ENCODE assay signal across 8 cellular contexts in genomic region chr9:41064125-41064795, GRCh38.
DNase-seq lines count a peak whose midpoint lies in the region; ATAC-seq, FAIRE-seq and TF ChIP-seq lines count a peak whose summit lies in the region.
"Not testable (repeated sequence)": the region's sequence is repeated elsewhere in the genome, so short reads cannot be mapped to it uniquely, and the experiment has no call there.

No MANE protein-coding gene starts in this region.

- FAIRE-seq in H1 (lab: Jason Lieb, UNC): not testable (repeated sequence)

- not testable (repeated sequence) for H3K14ac ChIP-seq in H1 (ENCODE audit: insufficient read length); mesenchymal stem cell (ENCODE audit: low read length in 2 of 2)

- TF ChIP-seq POLR2A in H1 (IDR thresholded peaks at IDR 0.05; ENCODE audit: control extremely low read depth in 1 of 2, low read depth in 2 of 2, low read length in 2 of 2): not testable (repeated sequence)

- not testable (repeated sequence) for H3K9me3 ChIP-seq in Panc1 (ENCODE audit: control insufficient read depth, insufficient read depth, low read depth, low read length); H1 (ENCODE audit: insufficient read depth in 2 of 2, low read depth in 1 of 2, low read length in 1 of 2); mesenchymal stem cell (ENCODE audit: control insufficient read depth, low read length)

- H2BK20ac ChIP-seq in H1 (ENCODE audit: low read length): not testable (repeated sequence)

- not testable (repeated sequence) for H3K56ac ChIP-seq in H1 (replicated peaks; ENCODE audit: insufficient read length, low read depth, low read length)

- intact Hi-C loops in Panc1 (cut with micrococcal nuclease; ENCODE audit: unreplicated experiment): not testable (repeated sequence)

- H2AK5ac ChIP-seq in H1 (ENCODE audit: low read depth, low read length); mesenchymal stem cell (ENCODE audit: low read length, severe bottlenecking): not testable (repeated sequence)

- DNase-seq in Panc1 (ENCODE audit: low read depth, low spot score); H1 (ENCODE audit: low read depth in 1 of 2, low spot score in 2 of 2): not testable (repeated sequence)
- DNase-seq in activated T-cell treated with anti-CD3 and anti-CD28 coated beads, Interleukin-2, amount 50 U/mL, for 48 hours: peak; percentile 40 to 50
- DNase-seq in mesenchymal stem cell: peak; percentile 59
- DNase-seq in stimulated activated naive CD8-positive, alpha-beta T cell treated with anti-CD3 and anti-CD28 coated beads, Interleukin-15, Interleukin-2, amounts not matched to agents 100 U/mL and 50 U/mL, for 24 hours: peak; percentile 33

- not testable (repeated sequence) for H3K4me3 ChIP-seq in Panc1 (ENCODE audit: low read depth in 2 of 2, low read length in 2 of 2); H1 (ENCODE audit: extremely low read depth in 1 of 4, insufficient read depth in 2 of 4, low read depth in 3 of 4, low read length in 4 of 4); mesenchymal stem cell (ENCODE audit: insufficient read depth in 1 of 2, low read depth in 1 of 2, low read length in 2 of 2)

- H2AFZ ChIP-seq in H1 (ENCODE audit: low read length); mesenchymal stem cell (ENCODE audit: low read depth, low read length): not testable (repeated sequence)

- not testable (repeated sequence) for H2BK15ac ChIP-seq in H1 (ENCODE audit: low read length); mesenchymal stem cell (ENCODE audit: low read depth, poor library complexity, severe bottlenecking)

- not testable (repeated sequence) for BruUV-seq in Panc1 (replicated peaks; lab: Mats Ljungman, UMichigan)

- POLR2A ChIA-PET in Panc1 (lab: Charles Lee); H1 (lab: Charles Lee; ENCODE audit: partially characterized antibody): not testable (repeated sequence)

- CTCF ChIA-PET in Panc1 (lab: Charles Lee); H1 (lab: Charles Lee; ENCODE audit: partially characterized antibody): not testable (repeated sequence)

- not testable (repeated sequence) for H4K20me1 ChIP-seq in H1 (replicated peaks in 1 of 2; ENCODE audit: control insufficient read depth in 1 of 2, insufficient read depth in 2 of 2, low read length in 2 of 2)

- H3K23me2 ChIP-seq in H1 (ENCODE audit: low read depth, low read length): not testable (repeated sequence)

- TF ChIP-seq EP300 in H1 (IDR thresholded peaks at IDR 0.05; ENCODE audit: borderline replicate concordance in 1 of 2, low read depth in 2 of 2, low read length in 2 of 2): not testable (repeated sequence)

- H4K8ac ChIP-seq in H1 (ENCODE audit: extremely low read depth, insufficient read depth, low read length); mesenchymal stem cell (ENCODE audit: low read length): not testable (repeated sequence)

- not testable (repeated sequence) for H2BK5ac ChIP-seq in H1 (ENCODE audit: low read depth, low read length); mesenchymal stem cell (ENCODE audit: low read depth, low read length, poor library complexity, severe bottlenecking)

- H3K79me1 ChIP-seq in H1 (ENCODE audit: low read depth, low read length); mesenchymal stem cell (replicated peaks; ENCODE audit: low read length, poor library complexity, severe bottlenecking): not testable (repeated sequence)

- H3K9ac ChIP-seq in H1 (replicated peaks in 1 of 4; ENCODE audit: extremely low read depth in 1 of 4, low read depth in 3 of 4, low read length in 3 of 4); mesenchymal stem cell (ENCODE audit: low read length): not testable (repeated sequence)

- H2BK120ac ChIP-seq in H1 (replicated peaks; ENCODE audit: low read depth, low read length); mesenchymal stem cell (ENCODE audit: low read depth, low read length): not testable (repeated sequence)

- H2BK12ac ChIP-seq in H1 (ENCODE audit: low read depth, low read length) (0 out of 2 replicates have a peak overlapping the region, but pooled peaks have one; percentile 14), mesenchymal stem cell (ENCODE audit: low read length in 2 of 2) (peak overlapping the region; percentile 45 to 59)

- not testable (repeated sequence) for H3K27ac ChIP-seq in Panc1 (ENCODE audit: low read length); H1 (ENCODE audit: low read depth, low read length); mesenchymal stem cell (ENCODE audit: low read length, poor library complexity, severe bottlenecking)

- not testable (repeated sequence) for H4K91ac ChIP-seq in H1 (replicated peaks; ENCODE audit: insufficient read length, low read length); mesenchymal stem cell (ENCODE audit: low read length)

- H3K4me1 ChIP-seq in Panc1 (ENCODE audit: control insufficient read depth, insufficient read depth, low read length); H1 (replicated peaks in 1 of 4; ENCODE audit: control insufficient read depth in 3 of 4, insufficient read depth in 4 of 4, low read length in 3 of 4); mesenchymal stem cell (ENCODE audit: control insufficient read depth, insufficient read depth, low read depth, low read length): not testable (repeated sequence)

- WGBS in H1 (ENCODE audit: extremely low coverage in 1 of 2, insufficient coverage in 1 of 2, insufficient read length in 1 of 2, insufficient replicate concordance in 2 of 2, low coverage in 1 of 2, low lambda C conversion rate in 2 of 2, missing lambda C conversion rate in 1 of 2), 2 experiments: 62% methylated on average over 7 of the region's 8 CpGs; no CpG with 5 or more reads in 1 of the 2 experiments
- 14% methylated on average over 6 of the region's 8 CpGs for WGBS in mesenchymal stem cell

- not testable (repeated sequence) for H3K79me2 ChIP-seq in H1 (ENCODE audit: control insufficient read depth in 1 of 2, insufficient read depth in 2 of 2, low read length in 2 of 2)

- TF ChIP-seq RAD21 in H1 (IDR thresholded peaks at IDR 0.05 in 1 of 2, conservative IDR thresholded peaks at IDR 0.05 in 1 of 2; ENCODE audit: low read depth in 2 of 2, low read length in 2 of 2): not testable (repeated sequence)

- H3K36me3 ChIP-seq in Panc1 (ENCODE audit: control insufficient read depth, insufficient read depth, low read length); H1 (ENCODE audit: control insufficient read depth in 2 of 4, insufficient read depth in 4 of 4, low read length in 3 of 4); mesenchymal stem cell (ENCODE audit: control insufficient read depth in 1 of 2, insufficient read depth in 2 of 2, low read depth in 1 of 2, low read length in 2 of 2): not testable (repeated sequence)

- ATAC-seq in GM18498 (IDR thresholded peaks at IDR 0.05; ENCODE audit: unreplicated experiment) (peak; percentile 77), GM21529 (IDR thresholded peaks at IDR 0.05; ENCODE audit: unreplicated experiment) (peak; percentile 47), HG03103 (IDR thresholded peaks at IDR 0.05; ENCODE audit: low read depth, unreplicated experiment) (peak; percentile 45), Panc1 (peak; percentile 42; the same call in 1 of the 2 replicates)
- ATAC-seq in stimulated activated naive CD8-positive, alpha-beta T cell treated with anti-CD3 and anti-CD28 coated beads, Interleukin-15, Interleukin-2, amounts not matched to agents 100 U/mL and 50 U/mL, for 24 hours: peak; percentile 89

- H3K23ac ChIP-seq in H1 (ENCODE audit: insufficient read length); mesenchymal stem cell (ENCODE audit: low read length in 2 of 2): not testable (repeated sequence)

- TF ChIP-seq CTCF in Panc1 (IDR thresholded peaks at IDR 0.05); H1 (IDR thresholded peaks at IDR 0.05; ENCODE audit: control extremely low read depth in 1 of 3, insufficient read depth in 1 of 3, low read depth in 1 of 3, low read length in 3 of 3): not testable (repeated sequence)

- not testable (repeated sequence) for H3K4me2 ChIP-seq in H1 (ENCODE audit: insufficient read depth in 1 of 2, low read depth in 2 of 2, low read length in 2 of 2); mesenchymal stem cell (ENCODE audit: low read length, poor library complexity, severe bottlenecking)

- H4K5ac ChIP-seq in H1 (ENCODE audit: insufficient read length, low read depth, low read length): not testable (repeated sequence)

- H3K4ac ChIP-seq in H1 (replicated peaks; ENCODE audit: insufficient read length, low read depth, low read length); mesenchymal stem cell (ENCODE audit: low read depth in 1 of 2, low read length in 2 of 2): not testable (repeated sequence)

- H3K18ac ChIP-seq in H1 (ENCODE audit: extremely low read depth, low read length): not testable (repeated sequence)
- peak overlapping the region in 1 of 2 experiments; percentile 37 for H3K18ac ChIP-seq in mesenchymal stem cell (ENCODE audit: low read depth in 1 of 2, low read length in 2 of 2)

- in situ Hi-C loops in Panc1 (cut with HindIII; ENCODE audit: low pct_unique_long_range_greater_than_20kb, low sequenced_read_pairs): not testable (repeated sequence)

- not testable (repeated sequence) for H3K27me3 ChIP-seq in Panc1 (ENCODE audit: control insufficient read depth, insufficient read depth, low read length); H1 (replicated peaks in 1 of 4; ENCODE audit: control insufficient read depth in 3 of 4, extremely low read depth in 1 of 4, insufficient read depth in 3 of 4, low read length in 3 of 4); mesenchymal stem cell (ENCODE audit: control insufficient read depth in 1 of 2, insufficient read depth in 1 of 2, low read length in 2 of 2)
